17 cellular contexts compared by ENCODE assay signal in the genomic region with DNA sequence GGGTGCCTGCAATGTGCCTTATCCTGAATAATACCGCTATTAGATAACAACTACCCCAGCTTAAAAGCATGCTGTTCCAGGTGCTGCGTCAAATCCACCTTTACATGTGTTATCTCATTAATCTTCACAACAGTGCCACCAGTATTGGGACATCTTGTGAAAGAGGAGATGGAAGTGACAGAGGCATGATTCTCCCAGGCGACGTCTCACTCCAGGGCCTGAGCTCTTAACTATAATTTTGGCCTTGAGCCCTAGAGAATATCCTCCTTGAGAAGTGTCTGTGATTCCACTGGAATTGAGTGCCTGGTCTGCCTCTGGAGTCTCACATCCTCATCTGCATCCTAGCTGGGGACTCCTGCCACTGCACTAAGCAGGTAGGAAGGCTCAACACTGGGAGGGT. TPM values are rescaled to one million over a fixed set of nuclear protein-coding genes. Genes with fewer than 3 reads are reported as not detected.
DNase-seq lines count a peak whose midpoint lies in the region; ATAC-seq and TF ChIP-seq lines count a peak whose summit lies in the region.
"Had no signal": no experiment of that assay in that cellular context is flagged by ENCODE, and none has a peak within 500 bp of the region (broad histone marks: within the 10 kb centered on the region; RNA-seq: fewer than 3 reads in every experiment).

No MANE protein-coding gene starts in this region.

- H3K36me3 ChIP-seq in hepatocyte (replicated peaks; ENCODE audit: insufficient read depth, low read depth) (no peaks in the 10 kb centered on the region), osteoblast (ENCODE audit: insufficient read depth, low read length) (peaks cover 16% of the 10 kb centered on the region), upper lobe of left lung (peaks cover 0 to 29% (median 20%) of the 10 kb centered on the region in 4 donors), GM23248 (ENCODE audit: low read depth) (no peaks in the 10 kb centered on the region; the same call in 1 of the 2 replicates)

- in situ Hi-C loops in GM23248 (cut with MboI), result no loop called here

- H3K9ac ChIP-seq in GM23248, result no peak overlapping the region

- ATAC-seq in upper lobe of left lung (ENCODE audit: low FRiP score in 2 of 2), result no peak
- ATAC-seq: K562 had no signal

- DNase-seq in hepatocyte (ENCODE audit: low spot score) (no peak), osteoblast (ENCODE audit: insufficient read length, low spot score, missing footprints) (peak; percentile 46), upper lobe of left lung (no peak), SIG-M5 (lab: John Stamatoyannopoulos, UW) (no peak), GM23248 (no peak), D341Med (ENCODE audit: low spot score) (no peak), NCI-H345 (lab: John Stamatoyannopoulos, UW) (no peak)
- DNase-seq: COR-L47, NCI-H146, NCI-H2107, NCI-H446, NCI-H748 treated with DMSO at 0.1 percent for 48 hours, Peyer's patch, SHP77 had no signal

- H4K20me1 ChIP-seq in hepatocyte (ENCODE audit: insufficient read depth, poor library complexity, severe bottlenecking), result no peaks in the 10 kb centered on the region
- H4K20me1 ChIP-seq in osteoblast (ENCODE audit: insufficient read depth, low read length), result no peaks in the 10 kb centered on the region
- H4K20me1 ChIP-seq in GM23248 (ENCODE audit: insufficient read depth), result no peaks in the 10 kb centered on the region

- H3K9me2 ChIP-seq in hepatocyte (replicated peaks; ENCODE audit: insufficient read depth) (no peaks in the 10 kb centered on the region), GM23248 (ENCODE audit: insufficient read depth) (no peaks in the 10 kb centered on the region)

- H3K4me3 ChIP-seq in hepatocyte (no peak overlapping the region), osteoblast (ENCODE audit: insufficient read depth, low read length) (no peak overlapping the region), upper lobe of left lung (no peak overlapping the region), GM23248 (no peak overlapping the region)
- H3K4me3 ChIP-seq: K562, Peyer's patch had no signal

- H3K79me2 ChIP-seq in hepatocyte (peaks cover 6% of the 10 kb centered on the region), osteoblast (ENCODE audit: insufficient read depth, low read length) (no peaks in the 10 kb centered on the region), GM23248 (ENCODE audit: insufficient read depth) (no peaks in the 10 kb centered on the region)

- 96% methylated on average over 4 of the region's 4 CpGs for WGBS in hepatocyte (ENCODE audit: low lambda C conversion rate, missing lambda C conversion rate)
- WGBS in upper lobe of left lung, 2 donors, result 82 to 94% methylated on average over 4 of the region's 4 CpGs
- WGBS in GM23248 (ENCODE audit: low coverage in 1 of 2, low lambda C conversion rate in 2 of 2, missing lambda C conversion rate in 2 of 2), 2 experiments, result 87 to 95% methylated on average over 4 of the region's 4 CpGs

- H2AFZ ChIP-seq in hepatocyte (no peak overlapping the region), osteoblast (ENCODE audit: low read length) (no peak overlapping the region), GM23248 (no peak overlapping the region)

- H3K4me2 ChIP-seq in hepatocyte (no peak overlapping the region), osteoblast (ENCODE audit: insufficient read depth, low read length) (no peak overlapping the region), GM23248 (ENCODE audit: unreplicated experiment) (no peak overlapping the region)

- no peaks in the 10 kb centered on the region for H3K27me3 ChIP-seq in hepatocyte
- H3K27me3 ChIP-seq in osteoblast (ENCODE audit: insufficient read depth, low read length), result no peaks in the 10 kb centered on the region
- no peaks in the 10 kb centered on the region for H3K27me3 ChIP-seq in upper lobe of left lung
- H3K27me3 ChIP-seq in GM23248 (replicated peaks; ENCODE audit: insufficient read depth), result no peaks in the 10 kb centered on the region
- H3K27me3 ChIP-seq: Peyer's patch had no signal

- H3K9me3 ChIP-seq in hepatocyte (ENCODE audit: low read depth), result no peaks in the 10 kb centered on the region
- no peaks in the 10 kb centered on the region for H3K9me3 ChIP-seq in osteoblast (ENCODE audit: low read depth, low read length)
- H3K9me3 ChIP-seq in upper lobe of left lung, result no peaks in the 10 kb centered on the region
- H3K9me3 ChIP-seq in GM23248 (ENCODE audit: low read depth), result no peaks in the 10 kb centered on the region
- H3K9me3 ChIP-seq: Peyer's patch had no signal

- H3K4me1 ChIP-seq in hepatocyte (ENCODE audit: insufficient read depth) (peaks cover 56% of the 10 kb centered on the region), osteoblast (ENCODE audit: insufficient read depth, low read length) (peaks cover 22% of the 10 kb centered on the region), upper lobe of left lung (peaks cover 27 to 54% (median 35%) of the 10 kb centered on the region in 4 donors), GM23248 (ENCODE audit: insufficient read depth) (peaks cover 14% of the 10 kb centered on the region)

- H3K27ac ChIP-seq in VCaP, result peak overlapping the region; percentile 9; the same call in 1 of the 2 replicates
- peak overlapping the region; percentile 58 for H3K27ac ChIP-seq in hepatocyte
- no peak overlapping the region for H3K27ac ChIP-seq in osteoblast (ENCODE audit: low read depth, low read length)
- H3K27ac ChIP-seq in upper lobe of left lung, result peak overlapping the region in 3 of 4 donors; percentile 45 to 69 (median 56)
- no peak overlapping the region for H3K27ac ChIP-seq in GM23248
- H3K27ac ChIP-seq: HL-60 had no signal

- H3F3A ChIP-seq in GM23248 (ENCODE audit: insufficient read depth), result peaks cover 10% of the 10 kb centered on the region; the same call in 1 of the 2 replicates

- TF ChIP-seq CTCF in VCaP (conservative IDR thresholded peaks at IDR 0.05), result no peak
- TF ChIP-seq CTCF in hepatocyte (IDR thresholded peaks at IDR 0.05; ENCODE audit: poor library complexity), result no peak
- no peak for TF ChIP-seq CTCF in osteoblast (IDR thresholded peaks at IDR 0.05; ENCODE audit: extremely low read depth, low read depth, low read length)
- no peak for TF ChIP-seq CTCF in upper lobe of left lung (IDR thresholded peaks at IDR 0.05)

- TF ChIP-seq EP300 in upper lobe of left lung (IDR thresholded peaks at IDR 0.05), result no peak

- no peak for TF ChIP-seq POLR2A in upper lobe of left lung (IDR thresholded peaks at IDR 0.05)

RNA-seq across cellular contexts. Expression of a gene that starts 43.8 kb away (rescaled TPM):
- total RNA-seq in hepatocyte (818 and 854 TPM in 2 replicates), osteoblast (710 and 869 TPM in 2 replicates), upper lobe of left lung (1,000 to 10,000 TPM in 1 of 6 donors, 100 to 1,000 TPM in 5; 652 to 1,317 (median 861) TPM)
- polyA plus RNA-seq in hepatocyte (803 and 849 TPM in 2 replicates), GM23248 (2016; fragmentation: Nextera tagmentation; extraction: Ambion mirVana) (1,046 and 1,073 TPM in 2 replicates)
- 460 and 520 TPM in 2 replicates for total RNA-seq in GM23248 (2014; rRNA removed; shearing (Covaris generic))

RNA-seq across cellular contexts. Expression of a gene that starts 43.9 kb away (rescaled TPM):
- 1.2 and 4.7 TPM in 2 replicates for total RNA-seq in hepatocyte
- polyA plus RNA-seq in hepatocyte, result 1.4 and 2.1 TPM in 2 replicates
- total RNA-seq in osteoblast, result 9.0 and 10.9 TPM in 2 replicates
- 100 to 1,000 TPM in 1 of 6 donors, 10 to 100 TPM in 3, 1 to 10 TPM in 2; 4.9 to 126 (median 11.2) TPM for total RNA-seq in upper lobe of left lung
- 1.4 and 1.5 TPM in 2 replicates for total RNA-seq in GM23248 (2014; rRNA removed; shearing (Covaris generic))
- polyA plus RNA-seq in GM23248 (2016; fragmentation: Nextera tagmentation; extraction: Ambion mirVana), result 1.2 and 1.5 TPM in 2 replicates

Comparison
In these comparisons a context has a peak if more than half of its experiments do, and no peak if none do; other contexts are left out.
1. H3K27ac ChIP-seq: peak in VCaP (single experiment), hepatocyte (single experiment) and upper lobe of left lung (3 of 4); none in osteoblast (single experiment) and GM23248 (single experiment).